ENCODE assay signal across 15 cellular contexts in the genomic region with DNA sequence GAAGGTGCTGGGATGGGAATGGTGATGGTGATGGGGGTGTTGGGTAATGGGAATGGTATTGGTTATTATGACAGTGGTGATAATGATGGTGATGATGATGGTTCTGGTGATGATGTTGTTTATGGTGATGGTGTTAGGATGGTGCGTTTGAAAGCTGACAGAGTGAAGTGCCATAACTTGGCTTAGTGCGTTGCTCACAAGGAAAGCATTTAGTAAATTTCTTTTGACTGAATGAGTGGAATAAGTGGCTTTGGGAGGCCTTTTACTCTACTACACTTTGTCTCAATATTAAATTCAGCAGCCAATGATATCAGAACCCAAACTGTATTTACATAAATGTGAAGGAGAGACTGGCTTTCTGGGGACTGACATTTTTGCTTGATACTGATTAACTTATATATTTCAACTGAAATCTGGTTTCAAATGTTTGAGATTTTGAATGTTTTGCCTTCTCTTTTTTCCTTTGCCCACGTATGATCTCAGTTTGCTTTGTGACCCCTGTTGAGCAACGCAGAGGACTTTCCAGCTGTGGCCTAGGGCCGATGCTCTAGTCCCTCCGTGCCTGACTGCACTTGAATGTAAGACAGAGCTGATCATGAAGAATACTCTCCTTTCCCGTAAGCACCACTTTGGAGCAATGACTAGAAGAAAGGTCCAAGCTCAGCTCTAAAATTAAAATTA.
A peak's percentile ranks its signal among the peaks of the same experiment; 100 is the strongest.
DNase-seq lines count a peak whose midpoint lies in the region; ATAC-seq and TF ChIP-seq lines count a peak whose summit lies in the region.
"Had no signal": no experiment of that assay in that cellular context is flagged by ENCODE, and none has a peak within 500 bp of the region (broad histone marks: within the 10 kb centered on the region; RNA-seq: fewer than 3 reads in every experiment).

No MANE protein-coding gene starts in this region.

- H3K36me3 ChIP-seq in esophagus muscularis mucosa, result no peaks in the 10 kb centered on the region
- H3K36me3 ChIP-seq in lung (ENCODE audit: control insufficient read depth in 2 of 2, insufficient read depth in 2 of 2, low read length in 2 of 2), result no peaks in the 10 kb centered on the region
- H3K36me3 ChIP-seq in spleen, result no peaks in the 10 kb centered on the region
- H3K36me3 ChIP-seq in CD8-positive, alpha-beta T cell (ENCODE audit: insufficient read depth, low read length), result no peaks in the 10 kb centered on the region

- no peak overlapping the region for H3K4me3 Mint-ChIP-seq in CD8-positive, alpha-beta T cell
- H3K4me3 Mint-ChIP-seq: activated CD4-positive, alpha-beta memory T cell treated with anti-CD3 and anti-CD28 coated beads for 36 hours had no signal

- H3K27me3 ChIP-seq in esophagus muscularis mucosa, result no peaks in the 10 kb centered on the region
- no peaks in the 10 kb centered on the region for H3K27me3 ChIP-seq in lung (ENCODE audit: control insufficient read depth, insufficient read depth)
- H3K27me3 ChIP-seq in spleen (replicated peaks in 1 of 7), result no peaks in the 10 kb centered on the region
- no peaks in the 10 kb centered on the region for H3K27me3 ChIP-seq in CD8-positive, alpha-beta T cell (ENCODE audit: insufficient read depth, low read length)

- H3K36me3 Mint-ChIP-seq in CD8-positive, alpha-beta T cell, result no peaks in the 10 kb centered on the region
- H3K36me3 Mint-ChIP-seq: activated CD4-positive, alpha-beta memory T cell treated with anti-CD3 and anti-CD28 coated beads for 36 hours had no signal

- 78% methylated on average over 7 of the region's 7 CpGs for WGBS in esophagus muscularis mucosa
- 64 to 85% methylated on average over 7 of the region's 7 CpGs for WGBS in lung, 2 donors
- WGBS in spleen, 5 donors, result 77 to 87% (median 81%) methylated on average over 7 of the region's 7 CpGs

- CTCF ChIA-PET in CD8-positive, alpha-beta T cell (lab: Charles Lee), result no interaction called here

- no peak for TF ChIP-seq POLR2A in esophagus muscularis mucosa (IDR thresholded peaks at IDR 0.05; ENCODE audit: low read depth)
- TF ChIP-seq POLR2A in spleen (IDR thresholded peaks at IDR 0.05), result no peak

- no peak for TF ChIP-seq CTCF in esophagus muscularis mucosa (IDR thresholded peaks at IDR 0.05)
- no peak for TF ChIP-seq CTCF in lung (IDR thresholded peaks at IDR 0.05; ENCODE audit: control extremely low read depth, extremely low read depth)
- no peak for TF ChIP-seq CTCF in spleen (IDR thresholded peaks at IDR 0.05 in 8 of 11, conservative IDR thresholded peaks at IDR 0.05 in 3 of 11)
- TF ChIP-seq CTCF in CD8-positive, alpha-beta T cell (IDR thresholded peaks at IDR 0.05), result no peak

- TF ChIP-seq EP300 in esophagus muscularis mucosa (IDR thresholded peaks at IDR 0.05), result no peak

- ATAC-seq in lung (ENCODE audit: insufficient read depth, low FRiP score) (peak; percentile 64), HG03565 (IDR thresholded peaks at IDR 0.05; ENCODE audit: unreplicated experiment) (no peak)
- ATAC-seq in CD8-positive, alpha-beta T cell, result no peak
- ATAC-seq: esophagus mucosa had no signal

- POLR2A ChIA-PET in CD8-positive, alpha-beta T cell (lab: Charles Lee), result no interaction called here

- no peaks in the 10 kb centered on the region for H3K9me3 ChIP-seq in esophagus muscularis mucosa
- H3K9me3 ChIP-seq in lung (ENCODE audit: control insufficient read depth in 2 of 2, insufficient read depth in 1 of 2, low read length in 1 of 2), result peaks cover 0 to 3% of the 10 kb centered on the region in 2 donors
- H3K9me3 ChIP-seq in spleen, result no peaks in the 10 kb centered on the region
- no peaks in the 10 kb centered on the region for H3K9me3 ChIP-seq in CD8-positive, alpha-beta T cell (ENCODE audit: low read length)

- H3K4me3 ChIP-seq in esophagus muscularis mucosa (no peak overlapping the region), lung (no peak overlapping the region), spleen (no peak overlapping the region)
- no peak overlapping the region for H3K4me3 ChIP-seq in CD8-positive, alpha-beta T cell (ENCODE audit: low read depth, low read length)

- peak overlapping the region; percentile 8 to 52 (median 24) for H3K27ac ChIP-seq in esophagus muscularis mucosa (replicated peaks in 1 of 4)
- no peak overlapping the region for H3K27ac ChIP-seq in lung (ENCODE audit: low read depth in 1 of 2, low read length in 1 of 2)
- peak overlapping the region in 5 of 8 donors; percentile 3 to 32 (median 17) for H3K27ac ChIP-seq in spleen
- no peak overlapping the region for H3K27ac ChIP-seq in CD8-positive, alpha-beta T cell (ENCODE audit: low read depth, low read length)
- H3K27ac ChIP-seq: C4-2B had no signal

- H3K9me3 Mint-ChIP-seq in CD8-positive, alpha-beta T cell, result no peaks in the 10 kb centered on the region
- H3K9me3 Mint-ChIP-seq: activated CD4-positive, alpha-beta memory T cell treated with anti-CD3 and anti-CD28 coated beads for 36 hours had no signal

- H3K4me1 Mint-ChIP-seq in CD8-positive, alpha-beta T cell (ENCODE audit: low read depth), result no peaks in the 10 kb centered on the region

- intact Hi-C loops in esophagus muscularis mucosa (cut with DNase I), result no loop called here
- intact Hi-C loops in spleen (cut with DNase I; ENCODE audit: low total_unique reads), result no loop called here
- intact Hi-C loops in CD8-positive, alpha-beta T cell (cut with DNase I, micrococcal nuclease), result no loop called here

- peak; percentile 69 for DNase-seq in NCI-H69 (lab: John Stamatoyannopoulos, UW)
- DNase-seq in esophagus muscularis mucosa (ENCODE audit: extremely low spot score), result no peak
- DNase-seq in lung (ENCODE audit: low spot score), result no peak
- DNase-seq in spleen, result no peak
- DNase-seq in NCI-H2107 treated with DMSO at 0.1 percent for 48 hours (lab: John Stamatoyannopoulos, UW; ENCODE audit: unreplicated experiment), result no peak
- DNase-seq in Ammon's horn (ENCODE audit: low spot score), result no peak
- no peak for DNase-seq in CD8-positive, alpha-beta T cell
- DNase-seq: activated CD4-positive, alpha-beta memory T cell treated with anti-CD3 and anti-CD28 coated beads for 36 hours; DMS79 treated with DMSO at 0.1 percent for 48 hours; hypothalamus; NCI-H2029 treated with DMSO at 0.1 percent for 48 hours; NK-92 treated with Interleukin-12 subunit alpha and Interleukin-12 subunit beta, amount 100 ng/mL, for 24 hours had no signal

- H3K27ac Mint-ChIP-seq in CD8-positive, alpha-beta T cell, result no peak overlapping the region
- H3K27ac Mint-ChIP-seq: activated CD4-positive, alpha-beta memory T cell treated with anti-CD3 and anti-CD28 coated beads for 36 hours had no signal

- peaks cover 3 to 19% (median 17%) of the 10 kb centered on the region in 4 donors for H3K4me1 ChIP-seq in esophagus muscularis mucosa
- peaks cover 0 to 4% of the 10 kb centered on the region in 2 donors for H3K4me1 ChIP-seq in lung (ENCODE audit: control insufficient read depth in 2 of 2, insufficient read depth in 2 of 2, low read length in 2 of 2)
- no peaks in the 10 kb centered on the region for H3K4me1 ChIP-seq in spleen
- H3K4me1 ChIP-seq in CD8-positive, alpha-beta T cell (ENCODE audit: insufficient read depth, low read length), result no peaks in the 10 kb centered on the region

- no peaks in the 10 kb centered on the region for H3K27me3 Mint-ChIP-seq in CD8-positive, alpha-beta T cell (ENCODE audit: low read depth)
- H3K27me3 Mint-ChIP-seq: activated CD4-positive, alpha-beta memory T cell treated with anti-CD3 and anti-CD28 coated beads for 36 hours had no signal

Comparison
In these comparisons a context has a peak if more than half of its experiments do, and no peak if none do; other contexts are left out.
1. H3K27ac ChIP-seq: peak in esophagus muscularis mucosa (4 of 4) and spleen (5 of 8); none in lung (0 of 2) and CD8-positive, alpha-beta T cell (single experiment).